Comparison of ENCODE assay signal across 13 cellular contexts in genomic region chr3:97680210-97680609, GRCh38.
DNase-seq lines count a peak whose midpoint lies in the region; ATAC-seq and TF ChIP-seq lines count a peak whose summit lies in the region.
"Had no signal": no experiment of that assay in that cellular context is flagged by ENCODE, and none has a peak within 500 bp of the region (broad histone marks: within the 10 kb centered on the region; RNA-seq: fewer than 3 reads in every experiment).

No MANE protein-coding gene starts in this region.

- POLR2A ChIA-PET in PC-3 (lab: Charles Lee; ENCODE audit: unreplicated experiment): no interaction called here

- no peak overlapping the region for H3K4me3 ChIP-seq in mammary epithelial cell (replicated peaks in 1 of 3; ENCODE audit: insufficient read depth in 1 of 3, low read depth in 2 of 3, low read length in 3 of 3)
- no peak overlapping the region for H3K4me3 ChIP-seq in breast epithelium
- no peak overlapping the region for H3K4me3 ChIP-seq in PC-3 (ENCODE audit: low read length)
- H3K4me3 ChIP-seq in epithelial cell of esophagus (ENCODE audit: low read length): no peak overlapping the region
- no peak overlapping the region for H3K4me3 ChIP-seq in ascending aorta
- H3K4me3 ChIP-seq: A549 had no signal

- H3K79me2 ChIP-seq in mammary epithelial cell (ENCODE audit: insufficient read depth, low read length): no peaks in the 10 kb centered on the region
- H3K79me2 ChIP-seq in PC-3 (ENCODE audit: low read length): no peaks in the 10 kb centered on the region

- no peaks in the 10 kb centered on the region for H4K20me1 ChIP-seq in mammary epithelial cell (ENCODE audit: insufficient read depth, low read length)
- H4K20me1 ChIP-seq in PC-3 (ENCODE audit: low read length): no peaks in the 10 kb centered on the region

- dilution Hi-C loops in mammary epithelial cell (cut with HindIII; ENCODE audit: low sequenced_read_pairs): no loop called here

- H3F3A ChIP-seq in PC-3 (ENCODE audit: low read length, unreplicated experiment): no peaks in the 10 kb centered on the region

- H3K9ac ChIP-seq in mammary epithelial cell (ENCODE audit: insufficient read depth, low read length) (no peak overlapping the region), PC-3 (ENCODE audit: low read length) (no peak overlapping the region)

- TF ChIP-seq CTCF in mammary epithelial cell (conservative IDR thresholded peaks at IDR 0.05 in 1 of 2, IDR thresholded peaks at IDR 0.05 in 1 of 2; ENCODE audit: extremely low read depth in 1 of 2, insufficient read depth in 1 of 2, low read depth in 1 of 2, low read length in 2 of 2): no peak
- no peak for TF ChIP-seq CTCF in breast epithelium (IDR thresholded peaks at IDR 0.05)
- TF ChIP-seq CTCF in PC-3 (conservative IDR thresholded peaks at IDR 0.05; ENCODE audit: low read depth, low read length): no peak
- no peak for TF ChIP-seq CTCF in epithelial cell of esophagus (IDR thresholded peaks at IDR 0.05; ENCODE audit: insufficient read depth, low read depth, low read length, missing control alignments)
- no peak for TF ChIP-seq CTCF in ascending aorta (IDR thresholded peaks at IDR 0.05)

- no peak overlapping the region for H2AFZ ChIP-seq in mammary epithelial cell (ENCODE audit: low read depth, low read length)
- no peak overlapping the region for H2AFZ ChIP-seq in PC-3 (ENCODE audit: low read length)

- DNase-seq in mammary epithelial cell (peak; percentile 21), breast epithelium (ENCODE audit: low spot score in 2 of 2) (no peak), PC-3 (no peak), epithelial cell of esophagus (ENCODE audit: low read depth) (peak; percentile 60), ascending aorta (ENCODE audit: low spot score in 2 of 2) (no peak), D341Med (ENCODE audit: low spot score) (no peak)
- DNase-seq: CD8-positive, alpha-beta T cell; COR-L47; DND-41; GDM1; GOT3; H9 had no signal

- H3K4me1 ChIP-seq in mammary epithelial cell (ENCODE audit: insufficient read depth, low read length) (no peaks in the 10 kb centered on the region), breast epithelium (no peaks in the 10 kb centered on the region), PC-3 (ENCODE audit: insufficient read depth, low read length) (no peaks in the 10 kb centered on the region), ascending aorta (no peaks in the 10 kb centered on the region)
- H3K4me1 ChIP-seq: A549 had no signal

- TF ChIP-seq POLR2A in breast epithelium (IDR thresholded peaks at IDR 0.05): no peak

- H3K4me2 ChIP-seq in mammary epithelial cell (ENCODE audit: insufficient read depth, low read depth, low read length) (no peak overlapping the region), PC-3 (ENCODE audit: low read length) (no peak overlapping the region)
- H3K4me2 ChIP-seq: A549 had no signal

- in situ Hi-C loops in mammary epithelial cell (cut with MboI; ENCODE audit: low sequenced_read_pairs in 2 of 2): no loop called here

- BruUV-seq in mammary epithelial cell (replicated peaks; lab: Mats Ljungman, UMichigan): no TSS peak
- no TSS peak for BruUV-seq in PC-3 (replicated peaks; lab: Mats Ljungman, UMichigan)

- H3K36me3 ChIP-seq in mammary epithelial cell (ENCODE audit: insufficient read depth, low read length) (no peaks in the 10 kb centered on the region), breast epithelium (no peaks in the 10 kb centered on the region), PC-3 (ENCODE audit: low read depth, low read length) (no peaks in the 10 kb centered on the region), ascending aorta (no peaks in the 10 kb centered on the region)

- no peaks in the 10 kb centered on the region for H3K9me2 ChIP-seq in PC-3 (replicated peaks; ENCODE audit: low read length)

- no peaks in the 10 kb centered on the region for H3K27me3 ChIP-seq in mammary epithelial cell (ENCODE audit: insufficient read depth, low read length)
- H3K27me3 ChIP-seq in breast epithelium: no peaks in the 10 kb centered on the region
- H3K27me3 ChIP-seq in PC-3 (ENCODE audit: low read length): peaks cover 14% of the 10 kb centered on the region
- H3K27me3 ChIP-seq in ascending aorta: no peaks in the 10 kb centered on the region

- peak; percentile 54 for ATAC-seq in PC-3
- ATAC-seq: A549; CD8-positive, alpha-beta T cell had no signal

- intact Hi-C loops in mammary epithelial cell (cut with micrococcal nuclease) (no loop called here), breast epithelium (cut with DNase I; ENCODE audit: low total_unique reads) (no loop called here), PC-3 (cut with micrococcal nuclease) (loop anchor here (2.0 kb wide), 1 partner anchor 39 kb away; no protein-coding TSS in a partner anchor), ascending aorta (cut with DNase I) (no loop called here)

- CTCF ChIA-PET in mammary epithelial cell (lab: Charles Lee; ENCODE audit: low non-redundant PET): no interaction called here
- CTCF ChIA-PET in PC-3 (lab: Charles Lee): no interaction called here

- no peaks in the 10 kb centered on the region for H3K9me3 ChIP-seq in mammary epithelial cell (replicated peaks; ENCODE audit: insufficient read depth, low read length)
- no peaks in the 10 kb centered on the region for H3K9me3 ChIP-seq in breast epithelium
- no peaks in the 10 kb centered on the region for H3K9me3 ChIP-seq in PC-3 (ENCODE audit: low read length)
- H3K9me3 ChIP-seq in ascending aorta: no peaks in the 10 kb centered on the region
- H3K9me3 ChIP-seq: A549 had no signal

- H3K27ac ChIP-seq in mammary epithelial cell (ENCODE audit: insufficient read depth, low read depth, low read length) (no peak overlapping the region), breast epithelium (no peak overlapping the region), PC-3 (ENCODE audit: low read length) (no peak overlapping the region), ascending aorta (no peak overlapping the region)
- H3K27ac ChIP-seq: A549 had no signal

Comparison
In these comparisons a context has a peak if more than half of its experiments do, and no peak if none do; other contexts are left out.
1. DNase-seq: peak in mammary epithelial cell (single experiment) and epithelial cell of esophagus (single experiment); none in breast epithelium (0 of 2), PC-3 (single experiment), ascending aorta (0 of 2) and D341Med (single experiment).